15 cellular contexts compared by ENCODE assay signal in genomic region chr2:127504552-127505460, GRCh38. TPM values are rescaled to one million over a fixed set of nuclear protein-coding genes. Genes with fewer than 3 reads are reported as not detected.
DNase-seq lines count a peak whose midpoint lies in the region; ATAC-seq and TF ChIP-seq lines count a peak whose summit lies in the region.
"Had no signal": no experiment of that assay in that cellular context is flagged by ENCODE, and none has a peak within 500 bp of the region (broad histone marks: within the 10 kb centered on the region; RNA-seq: fewer than 3 reads in every experiment).

No MANE protein-coding gene starts in this region.

- no peaks in the 10 kb centered on the region for H3K9me3 Mint-ChIP-seq in activated naive CD4-positive, alpha-beta T cell treated with anti-CD3 and anti-CD28 coated beads, Interleukin-2, amount 50 U/mL, for 72 hours
- no peaks in the 10 kb centered on the region for H3K9me3 Mint-ChIP-seq in activated naive CD4-positive, alpha-beta T cell treated with anti-CD3 and anti-CD28 coated beads, Interleukin-2, amount 10 ng/mL, durations not matched to agents 7 days and 5 days
- no peaks in the 10 kb centered on the region for H3K9me3 Mint-ChIP-seq in stimulated activated memory B cell treated with anti-CD40 and anti-IgM and Interleukin-4, amounts not matched to agents 10 μg/mL and 1 μg/mL and 100 μg/mL, for 72 hours
- H3K9me3 Mint-ChIP-seq: type B pancreatic cell had no signal

- ATAC-seq in activated naive CD4-positive, alpha-beta T cell treated with anti-CD3 and anti-CD28 coated beads, Interleukin-2, amount 50 U/mL, for 72 hours = peak; percentile 38 to 71
- no peak for ATAC-seq in stimulated activated memory B cell treated with anti-CD40 and anti-IgM and Interleukin-4, amounts not matched to agents 10 μg/mL and 1 μg/mL and 100 μg/mL, for 72 hours

- H4K20me1 ChIP-seq in OCI-LY7 (ENCODE audit: insufficient read depth, low read length) = peaks cover 32% of the 10 kb centered on the region

- no peak overlapping the region for H3K27ac ChIP-seq in OCI-LY7 (ENCODE audit: low read depth, low read length, poor library complexity, severe bottlenecking)
- H3K27ac ChIP-seq: esophagus muscularis mucosa had no signal

- peak overlapping the region; percentile 12 to 73 for H3K27ac Mint-ChIP-seq in activated naive CD4-positive, alpha-beta T cell treated with anti-CD3 and anti-CD28 coated beads, Interleukin-2, amount 50 U/mL, for 72 hours
- no peak overlapping the region for H3K27ac Mint-ChIP-seq in activated naive CD4-positive, alpha-beta T cell treated with anti-CD3 and anti-CD28 coated beads, Interleukin-2, amount 10 ng/mL, durations not matched to agents 7 days and 5 days
- H3K27ac Mint-ChIP-seq in stimulated activated memory B cell treated with anti-CD40 and anti-IgM and Interleukin-4, amounts not matched to agents 10 μg/mL and 1 μg/mL and 100 μg/mL, for 72 hours = peak overlapping the region; percentile 25
- H3K27ac Mint-ChIP-seq: type B pancreatic cell had no signal

- H3K9me2 ChIP-seq in OCI-LY7 (ENCODE audit: insufficient read depth, low read length) = no peaks in the 10 kb centered on the region

- H3K4me1 ChIP-seq in OCI-LY7 (ENCODE audit: insufficient read depth, low read length, poor library complexity, severe bottlenecking) = no peaks in the 10 kb centered on the region

- peaks cover 12% of the 10 kb centered on the region for H3K4me1 Mint-ChIP-seq in activated naive CD4-positive, alpha-beta T cell treated with anti-CD3 and anti-CD28 coated beads, Interleukin-2, amount 10 ng/mL, durations not matched to agents 7 days and 5 days
- H3K4me1 Mint-ChIP-seq in stimulated activated memory B cell treated with anti-CD40 and anti-IgM and Interleukin-4, amounts not matched to agents 10 μg/mL and 1 μg/mL and 100 μg/mL, for 72 hours = peaks cover 24% of the 10 kb centered on the region

- H3K27me3 Mint-ChIP-seq in activated naive CD4-positive, alpha-beta T cell treated with anti-CD3 and anti-CD28 coated beads, Interleukin-2, amount 10 ng/mL, durations not matched to agents 7 days and 5 days = no peaks in the 10 kb centered on the region
- H3K27me3 Mint-ChIP-seq in stimulated activated memory B cell treated with anti-CD40 and anti-IgM and Interleukin-4, amounts not matched to agents 10 μg/mL and 1 μg/mL and 100 μg/mL, for 72 hours = no peaks in the 10 kb centered on the region
- H3K27me3 Mint-ChIP-seq: activated naive CD8-positive, alpha-beta T cell; type B pancreatic cell had no signal

- intact Hi-C loops in OCI-LY7 (cut with micrococcal nuclease; ENCODE audit: unreplicated experiment) = no loop called here

- no peak for TF ChIP-seq CTCF in OCI-LY7 (conservative IDR thresholded peaks at IDR 0.05; ENCODE audit: low read length)
- TF ChIP-seq CTCF in epithelial cell of esophagus (IDR thresholded peaks at IDR 0.05; ENCODE audit: insufficient read depth, low read depth, low read length, missing control alignments) = no peak

- no peaks in the 10 kb centered on the region for H3K9me3 ChIP-seq in OCI-LY7 (ENCODE audit: low read length)
- H3K9me3 ChIP-seq: esophagus muscularis mucosa had no signal

- POLR2A ChIA-PET in OCI-LY7 (lab: Charles Lee) = interaction anchor here (0.6 to 0.9 kb wide), 4 partner anchors 10 to 469 kb away, joined by 3 to 4 read pairs (median 4); no protein-coding TSS in a partner anchor

- H3K4me2 ChIP-seq in OCI-LY7 (ENCODE audit: low read length) = no peak overlapping the region

- no peak overlapping the region for H2AFZ ChIP-seq in OCI-LY7 (ENCODE audit: low read length)

- H3K79me2 ChIP-seq in OCI-LY7 (ENCODE audit: insufficient read depth, low read depth, low read length) = peaks cover 55% of the 10 kb centered on the region

- peaks cover 95% of the 10 kb centered on the region for H3K36me3 ChIP-seq in OCI-LY7 (ENCODE audit: insufficient read depth, low read length)

- peaks cover 20 to 25% of the 10 kb centered on the region in 2 donors for H3K36me3 Mint-ChIP-seq in activated naive CD4-positive, alpha-beta T cell treated with anti-CD3 and anti-CD28 coated beads, Interleukin-2, amount 50 U/mL, for 72 hours
- H3K36me3 Mint-ChIP-seq in activated naive CD4-positive, alpha-beta T cell treated with anti-CD3 and anti-CD28 coated beads, Interleukin-2, amount 10 ng/mL, durations not matched to agents 7 days and 5 days = peaks cover 55% of the 10 kb centered on the region
- H3K36me3 Mint-ChIP-seq in stimulated activated memory B cell treated with anti-CD40 and anti-IgM and Interleukin-4, amounts not matched to agents 10 μg/mL and 1 μg/mL and 100 μg/mL, for 72 hours = peaks cover 64% of the 10 kb centered on the region

- H3K4me3 ChIP-seq in OCI-LY7 (ENCODE audit: low read depth, low read length, poor library complexity, severe bottlenecking) = no peak overlapping the region
- no peak overlapping the region for H3K4me3 ChIP-seq in epithelial cell of esophagus (ENCODE audit: low read length)
- H3K4me3 ChIP-seq: esophagus muscularis mucosa had no signal

- no peak for DNase-seq in activated naive CD4-positive, alpha-beta T cell treated with anti-CD3 and anti-CD28 coated beads, Interleukin-2, amount 50 U/mL, for 72 hours (ENCODE audit: low spot score in 2 of 2)
- no peak for DNase-seq in activated naive CD4-positive, alpha-beta T cell treated with anti-CD3 and anti-CD28 coated beads, Interleukin-2, amount 10 ng/mL, durations not matched to agents 7 days and 5 days
- DNase-seq in OCI-LY7 (ENCODE audit: low spot score) = no peak
- peak; percentile 11 for DNase-seq in epithelial cell of esophagus (ENCODE audit: low read depth)
- no peak for DNase-seq in cerebellum (ENCODE audit: low spot score)
- DNase-seq in DMS79 (lab: John Stamatoyannopoulos, UW) = no peak
- DNase-seq in SHP77 treated with DMSO at 0.1 percent for 48 hours (lab: John Stamatoyannopoulos, UW) = no peak
- DNase-seq: activated CD8-positive, alpha-beta memory T cell treated with anti-CD3 and anti-CD28 coated beads for 24 hours; DND-41; NCI-H510A treated with DMSO at 0.1 percent for 48 hours; occipital lobe had no signal

- BruUV-seq in OCI-LY7 (replicated peaks; lab: Mats Ljungman, UMichigan) = TSS peak; percentile 72

- CTCF ChIA-PET in activated naive CD4-positive, alpha-beta T cell treated with anti-CD3 and anti-CD28 coated beads, Interleukin-2, amount 10 ng/mL, durations not matched to agents 7 days and 5 days (lab: Charles Lee) = interaction anchor here (1.3 kb wide), 1 partner anchor 12 kb away, joined by 3 read pairs; no protein-coding TSS in a partner anchor
- CTCF ChIA-PET in OCI-LY7 (lab: Charles Lee; ENCODE audit: unreplicated experiment) = interaction anchor here (1.0 kb wide), 1 partner anchor 72 kb away, joined by 3 read pairs; no protein-coding TSS in a partner anchor

- no peak overlapping the region for H3K4me3 Mint-ChIP-seq in activated naive CD4-positive, alpha-beta T cell treated with anti-CD3 and anti-CD28 coated beads, Interleukin-2, amount 10 ng/mL, durations not matched to agents 7 days and 5 days
- H3K4me3 Mint-ChIP-seq in stimulated activated memory B cell treated with anti-CD40 and anti-IgM and Interleukin-4, amounts not matched to agents 10 μg/mL and 1 μg/mL and 100 μg/mL, for 72 hours = no peak overlapping the region
- H3K4me3 Mint-ChIP-seq: activated naive CD8-positive, alpha-beta T cell; type B pancreatic cell had no signal

RNA-seq across cellular contexts. Expression of gene IWS1, which starts 21.5 kb away (rescaled TPM):
- total RNA-seq in activated naive CD4-positive, alpha-beta T cell treated with anti-CD3 and anti-CD28 coated beads, Interleukin-2, amount 50 U/mL, for 72 hours = 10 to 100 TPM; 42.9 to 60.5 TPM
- total RNA-seq in OCI-LY7 (2014; rRNA removed; shearing (Covaris generic)) = 49.2 and 70.4 TPM in 2 replicates
- total RNA-seq in OCI-LY7 (2022) (56.5 and 56.9 TPM in 2 replicates), cerebellum (26.6 TPM)

RNA-seq across cellular contexts. Expression of gene MYO7B, which starts 30.7 kb away (rescaled TPM):
- total RNA-seq in activated naive CD4-positive, alpha-beta T cell treated with anti-CD3 and anti-CD28 coated beads, Interleukin-2, amount 50 U/mL, for 72 hours = 1 to 10 TPM in 1 of 2 donors, under 1 TPM in 1; 0.64 to 1.9 TPM
- total RNA-seq in OCI-LY7 (2014; rRNA removed; shearing (Covaris generic)) = not detected in 2 replicates
- total RNA-seq in OCI-LY7 (2022) (3.3 and 3.7 TPM in 2 replicates), cerebellum (0.27 TPM)
- total RNA-seq: occipital lobe had no signal
